In genomic region chr13:102686024-102686423, GRCh38 we compare ENCODE assay signal across 24 cellular contexts. TPM values are rescaled to one million over a fixed set of nuclear protein-coding genes. Genes with fewer than 3 reads are reported as not detected.
DNase-seq lines count a peak whose midpoint lies in the region; ATAC-seq and FAIRE-seq lines count a peak whose summit lies in the region.
"Had no signal": no experiment of that assay in that cellular context is flagged by ENCODE, and none has a peak within 500 bp of the region (broad histone marks: within the 10 kb centered on the region; RNA-seq: fewer than 3 reads in every experiment).

No MANE protein-coding gene starts in this region.

- H3K27ac ChIP-seq in small intestine (ENCODE audit: low read depth in 1 of 2, low read length in 1 of 2), result no peak overlapping the region

- H3K9me3 ChIP-seq in small intestine (ENCODE audit: control insufficient read depth, low read depth), result no peaks in the 10 kb centered on the region

- peaks cover 19% of the 10 kb centered on the region for H3K4me1 Mint-ChIP-seq in activated T-cell treated with anti-CD3 and anti-CD28 coated beads, Interleukin-2, amount 50 U/mL, for 72 hours (ENCODE audit: low read depth)
- H3K4me1 Mint-ChIP-seq in effector memory CD8-positive, alpha-beta T cell (ENCODE audit: low read depth in 2 of 2), result peaks cover 6 to 9% of the 10 kb centered on the region in 2 donors

- ATAC-seq in activated T-cell treated with anti-CD3 and anti-CD28 coated beads, Interleukin-2, amount 50 U/mL, for 72 hours (replicated peaks in 1 of 2), result peak; percentile 46 to 65
- peak; percentile 79 for ATAC-seq in effector memory CD8-positive, alpha-beta T cell (replicated peaks)
- ATAC-seq in HG03520 (IDR thresholded peaks at IDR 0.05; ENCODE audit: unreplicated experiment), result no peak
- ATAC-seq: CD8-positive, alpha-beta T cell; Panc1 had no signal

- H3K36me3 ChIP-seq in small intestine (ENCODE audit: control insufficient read depth in 2 of 2, insufficient read depth in 2 of 2, low read length in 2 of 2), result no peaks in the 10 kb centered on the region

- no peak overlapping the region for H3K4me3 ChIP-seq in Jurkat, Clone E6-1 (ENCODE audit: low read length)
- no peak overlapping the region for H3K4me3 ChIP-seq in small intestine (ENCODE audit: low read depth in 1 of 2, low read length in 2 of 2)

- peaks cover 0 to 2% of the 10 kb centered on the region in 2 donors for H3K27me3 ChIP-seq in small intestine (ENCODE audit: control insufficient read depth in 2 of 2, insufficient read depth in 2 of 2, low read length in 2 of 2)

- H3K9me3 Mint-ChIP-seq in activated T-cell treated with anti-CD3 and anti-CD28 coated beads, Interleukin-2, amount 50 U/mL, for 72 hours, result no peaks in the 10 kb centered on the region
- H3K9me3 Mint-ChIP-seq in effector memory CD8-positive, alpha-beta T cell, result no peaks in the 10 kb centered on the region
- H3K9me3 Mint-ChIP-seq: CD8-positive, alpha-beta T cell had no signal

- H3K27me3 Mint-ChIP-seq in activated T-cell treated with anti-CD3 and anti-CD28 coated beads, Interleukin-2, amount 50 U/mL, for 72 hours (ENCODE audit: low read depth), result no peaks in the 10 kb centered on the region
- H3K27me3 Mint-ChIP-seq in effector memory CD8-positive, alpha-beta T cell, result peaks cover 6 to 7% of the 10 kb centered on the region in 2 donors

- H3K36me3 Mint-ChIP-seq in activated T-cell treated with anti-CD3 and anti-CD28 coated beads, Interleukin-2, amount 50 U/mL, for 72 hours (ENCODE audit: insufficient read depth in 2 of 2), result no peaks in the 10 kb centered on the region
- no peaks in the 10 kb centered on the region for H3K36me3 Mint-ChIP-seq in effector memory CD8-positive, alpha-beta T cell (ENCODE audit: insufficient read depth)
- H3K36me3 Mint-ChIP-seq: CD8-positive, alpha-beta T cell had no signal

- FAIRE-seq in small intestine (lab: Jason Lieb, UNC), result no peak
- FAIRE-seq: HTR-8/SVneo had no signal

- H3K27ac Mint-ChIP-seq in activated T-cell treated with anti-CD3 and anti-CD28 coated beads, Interleukin-2, amount 50 U/mL, for 72 hours, result no peak overlapping the region
- no peak overlapping the region for H3K27ac Mint-ChIP-seq in effector memory CD8-positive, alpha-beta T cell
- H3K27ac Mint-ChIP-seq: CD8-positive, alpha-beta T cell had no signal

- no peak overlapping the region for H3K4me3 Mint-ChIP-seq in activated T-cell treated with anti-CD3 and anti-CD28 coated beads, Interleukin-2, amount 50 U/mL, for 72 hours
- no peak overlapping the region for H3K4me3 Mint-ChIP-seq in effector memory CD8-positive, alpha-beta T cell
- H3K4me3 Mint-ChIP-seq: CD8-positive, alpha-beta T cell had no signal

- DNase-seq in activated T-cell treated with anti-CD3 and anti-CD28 coated beads, Interleukin-2, amount 50 U/mL, for 72 hours, result no peak
- no peak for DNase-seq in activated T-cell treated with anti-CD3 and anti-CD28 coated beads, Interleukin-2, amount 50 U/mL, for 48 hours
- peak; percentile 32 for DNase-seq in Jurkat, Clone E6-1 (ENCODE audit: low read depth, low spot score)
- no peak for DNase-seq in effector memory CD8-positive, alpha-beta T cell
- peak; percentile 20 for DNase-seq in small intestine
- DNase-seq in iPS-NIHi11 (ENCODE audit: low spot score), result no peak
- no peak for DNase-seq in NCI-H510A treated with DMSO at 0.1 percent for 48 hours (lab: John Stamatoyannopoulos, UW)
- DNase-seq: AML-193; C1 segment of cervical spinal cord; CD8-positive, alpha-beta T cell; H7; MV-4-11; NCI-H1105 treated with DMSO at 0.1 percent for 48 hours; NCI-H2029 treated with DMSO at 0.1 percent for 48 hours; NCI-H345; NCI-H524 treated with DMSO at 0.1 percent for 48 hours; NCI-H82; SIG-M5 had no signal

- WGBS in small intestine, 3 donors, result 62 to 68% (median 68%) methylated on average over 3 of the region's 3 CpGs

- no peaks in the 10 kb centered on the region for H3K4me1 ChIP-seq in small intestine (ENCODE audit: control insufficient read depth in 2 of 2, insufficient read depth in 1 of 2, low read depth in 1 of 2, low read length in 1 of 2)

RNA-seq across cellular contexts. Expression of gene METTL21C, which starts 8.8 kb away (rescaled TPM):
- not detected for total RNA-seq in activated T-cell treated with anti-CD3 and anti-CD28 coated beads, Interleukin-2, amount 50 U/mL, for 72 hours
- not detected for polyA plus RNA-seq in Jurkat, Clone E6-1 (2012; ENCODE audit: insufficient read depth, insufficient read length)
- not detected for polyA plus RNA-seq in small intestine
- total RNA-seq: A172; CD8-positive, alpha-beta T cell; Daoy; H7 had no signal
- polyA plus RNA-seq: AG04450 had no signal

Comparison
In these comparisons a context has a peak if more than half of its experiments do, and no peak if none do; other contexts are left out.
1. DNase-seq: peak in Jurkat, Clone E6-1 (single experiment) and small intestine (single experiment); none in activated T-cell treated with anti-CD3 and anti-CD28 coated beads, Interleukin-2, amount 50 U/mL, for 72 hours (0 of 2), activated T-cell treated with anti-CD3 and anti-CD28 coated beads, Interleukin-2, amount 50 U/mL, for 48 hours (0 of 2), effector memory CD8-positive, alpha-beta T cell (0 of 3), iPS-NIHi11 (single experiment) and NCI-H510A treated with DMSO at 0.1 percent for 48 hours (single experiment).